In the genomic region with DNA sequence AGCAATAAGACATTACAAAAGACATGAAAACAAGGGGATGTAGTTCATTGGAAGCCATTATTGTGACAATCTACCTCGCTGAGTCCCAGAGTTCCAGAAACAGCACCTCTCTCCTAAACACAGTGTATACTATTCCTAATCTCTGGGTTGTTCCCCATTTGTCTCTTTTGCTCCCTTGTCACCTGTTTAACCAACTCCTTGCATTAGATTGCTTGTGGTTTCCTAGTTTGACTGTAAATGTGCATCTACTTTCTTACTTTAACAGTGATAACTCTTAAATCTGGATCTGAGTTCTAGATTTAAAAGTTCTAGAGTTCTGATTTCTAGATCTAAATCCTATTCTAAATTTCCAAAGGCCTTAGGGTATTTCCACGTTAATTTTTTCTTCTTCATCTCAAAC, we compare ENCODE assay signal across 25 cellular contexts.
"Had no signal": no experiment of that assay in that cellular context is flagged by ENCODE, and none has a peak within 500 bp of the region (broad histone marks: within the 10 kb centered on the region; RNA-seq: fewer than 3 reads in every experiment).

No MANE protein-coding gene starts in this region.

- H3K9me3 ChIP-seq: esophagus squamous epithelium, mucosa of descending colon, right lobe of liver, thyroid gland, vagina had no signal

- H2AFZ ChIP-seq: parathyroid adenoma had no signal

- H3K79me2 ChIP-seq: parathyroid adenoma had no signal

- H3K36me3 ChIP-seq: esophagus squamous epithelium, heart right ventricle, right lobe of liver, thyroid gland, vagina had no signal

- H3K4me1 ChIP-seq: esophagus squamous epithelium, heart right ventricle, parathyroid adenoma, right lobe of liver, thyroid gland, vagina had no signal

- ATAC-seq: effector memory CD8-positive, alpha-beta T cell; heart right ventricle; mucosa of descending colon; natural killer cell treated with Interleukin-12 subunit alpha and Interleukin-12 subunit beta and Interleukin-15 and Interleukin-18, amount 100 ng/mL, for 72 hours; right lobe of liver; stimulated activated naive CD8-positive, alpha-beta T cell treated with anti-CD3 and anti-CD28 coated beads, Interleukin-15, amount 100 ng/mL, for 72 hours had no signal

- FAIRE-seq: endometrium, small intestine had no signal

- H3K9ac ChIP-seq: parathyroid adenoma had no signal

- H3K27me3 ChIP-seq: esophagus squamous epithelium, heart right ventricle, right lobe of liver, thyroid gland, vagina had no signal

- H3K27ac ChIP-seq: esophagus squamous epithelium, heart right ventricle, parathyroid adenoma, right lobe of liver, thyroid gland, vagina had no signal

- DNase-seq: cortex of kidney; effector memory CD8-positive, alpha-beta T cell; erythroblast; esophagus squamous epithelium; foreskin melanocyte; glutamatergic neuron; heart right ventricle; hippocampal formation; islet precursor cell; kidney glomerular epithelial cell; mucosa of descending colon; naive B cell; right lobe of liver; small intestine; stimulated activated CD4-positive, alpha-beta T cell treated with anti-CD3 and anti-CD28 coated beads, Interleukin-15, amount 100 ng/mL, for 24 hours; stimulated activated CD4-positive, alpha-beta T cell treated with anti-CD3 and anti-CD28 coated beads, Interleukin-2, amount 100 ng/mL, for 48 hours; stimulated activated naive CD4-positive, alpha-beta T cell; stimulated activated naive CD8-positive, alpha-beta T cell treated with anti-CD3 and anti-CD28 coated beads, Interleukin-15, amount 100 ng/mL, for 72 hours; thyroid gland; trophoblast cell had no signal

- H3K4me3 ChIP-seq: esophagus squamous epithelium, heart right ventricle, lung, mucosa of descending colon, right lobe of liver, thyroid gland, vagina had no signal
